In the genomic region with DNA sequence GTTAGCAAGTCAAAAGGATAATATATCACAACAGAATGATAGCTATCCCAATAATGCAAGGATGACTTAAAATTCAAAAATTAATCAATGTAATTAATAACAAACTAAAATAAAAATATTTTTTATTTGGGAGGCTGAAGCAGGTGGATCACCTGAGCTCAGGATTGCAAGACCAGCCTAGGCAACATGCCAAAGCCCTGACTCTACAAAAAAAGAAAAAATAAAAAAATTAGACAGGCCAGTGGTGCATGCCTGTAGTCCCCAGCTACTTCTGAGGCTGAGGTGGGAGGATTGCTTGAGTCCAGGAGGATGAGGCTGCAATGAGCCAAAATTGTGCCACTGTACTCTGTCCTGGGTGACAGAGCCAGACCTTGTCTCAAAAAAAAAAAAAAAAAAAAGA, we compare ENCODE assay signal across 26 cellular contexts.
"Had no signal": no experiment of that assay in that cellular context is flagged by ENCODE, and none has a peak within 500 bp of the region (broad histone marks: within the 10 kb centered on the region; RNA-seq: fewer than 3 reads in every experiment).

No MANE protein-coding gene starts in this region.

- H3K9ac ChIP-seq: neural progenitor cell, parathyroid adenoma had no signal

- H3K4me3 ChIP-seq: neural progenitor cell, ovary, psoas muscle, right lobe of liver, sigmoid colon, suprapubic skin, testis, tibial nerve, upper lobe of right lung, uterus had no signal

- ATAC-seq: naive thymus-derived CD4-positive, alpha-beta T cell; natural killer cell; psoas muscle; right cardiac atrium; right lobe of liver; stimulated activated effector memory CD8-positive, alpha-beta T cell treated with anti-CD3 and anti-CD28 coated beads, Interleukin-12 subunit alpha, Interleukin-12 subunit beta, amount 100 ng/mL, for 72 hours; stimulated activated naive CD8-positive, alpha-beta T cell treated with anti-CD3 and anti-CD28 coated beads, Interleukin-15, amount 100 ng/mL, for 72 hours; stimulated activated naive CD8-positive, alpha-beta T cell treated with anti-CD3 and anti-CD28 coated beads, Interleukin-15, Interleukin-2, amounts not matched to agents 100 U/mL and 50 U/mL, for 24 hours; upper lobe of right lung had no signal

- H3K79me2 ChIP-seq: parathyroid adenoma had no signal

- H2AFZ ChIP-seq: neural progenitor cell, parathyroid adenoma had no signal

- H3K9me3 ChIP-seq: ovary, psoas muscle, right lobe of liver, sigmoid colon, suprapubic skin, testis, tibial nerve, upper lobe of right lung, uterus had no signal

- H3K4me1 ChIP-seq: neural progenitor cell, parathyroid adenoma, right lobe of liver, testis, tibial nerve, uterus had no signal

- H3K4me2 ChIP-seq: neural progenitor cell had no signal

- H3K27me3 ChIP-seq: neural progenitor cell, ovary, right lobe of liver, sigmoid colon, suprapubic skin, testis, tibial nerve, upper lobe of right lung, uterus had no signal

- H3K27ac ChIP-seq: neural progenitor cell, ovary, parathyroid adenoma, psoas muscle, right lobe of liver, sigmoid colon, suprapubic skin, testis, tibial nerve, upper lobe of right lung, uterus had no signal

- DNase-seq: naive thymus-derived CD4-positive, alpha-beta T cell; natural killer cell; occipital lobe; ovary; posterior cingulate gyrus; psoas muscle; right cardiac atrium; right lobe of liver; sigmoid colon; small intestine; stimulated activated CD4-positive, alpha-beta T cell treated with anti-CD3 and anti-CD28 coated beads, Interleukin-15, amount 100 ng/mL, for 24 hours; stimulated activated CD4-positive, alpha-beta T cell treated with anti-CD3 and anti-CD28 coated beads, Interleukin-2, amount 100 ng/mL, for 24 hours; stimulated activated CD4-positive, alpha-beta T cell treated with anti-CD3 and anti-CD28 coated beads, Interleukin-2, amount 100 ng/mL, for 48 hours; stimulated activated CD4-positive, alpha-beta T cell treated with anti-CD3 and anti-CD28 coated beads, Interleukin-4, amount 100 ng/mL, for 24 hours; stimulated activated naive CD4-positive, alpha-beta T cell; stimulated activated naive CD8-positive, alpha-beta T cell treated with anti-CD3 and anti-CD28 coated beads, Interleukin-15, amount 100 ng/mL, for 72 hours; stimulated activated naive CD8-positive, alpha-beta T cell treated with anti-CD3 and anti-CD28 coated beads, Interleukin-15, Interleukin-2, amounts not matched to agents 100 U/mL and 50 U/mL, for 24 hours; substantia nigra; testis; upper lobe of right lung; uterus had no signal

- H3K36me3 ChIP-seq: neural progenitor cell, ovary, right lobe of liver, sigmoid colon, suprapubic skin, tibial nerve, upper lobe of right lung, uterus had no signal
